12 cellular contexts compared by ENCODE assay signal in genomic region chr1:156492013-156492590, GRCh38. TPM values are rescaled to one million over a fixed set of nuclear protein-coding genes. Genes with fewer than 3 reads are reported as not detected.
A peak's percentile ranks its signal among the peaks of the same experiment; 100 is the strongest.
DNase-seq lines count a peak whose midpoint lies in the region; ATAC-seq and TF ChIP-seq lines count a peak whose summit lies in the region.
"Had no signal": no experiment of that assay in that cellular context is flagged by ENCODE, and none has a peak within 500 bp of the region (broad histone marks: within the 10 kb centered on the region; RNA-seq: fewer than 3 reads in every experiment).

No MANE protein-coding gene starts in this region.

- H3K36me3 ChIP-seq in heart left ventricle (peaks cover 0 to 31% (median 6%) of the 10 kb centered on the region in 9 donors), ascending aorta (peaks cover 0 to 9% of the 10 kb centered on the region in 2 donors), upper lobe of right lung (peaks cover 7% of the 10 kb centered on the region)
- peaks cover 0 to 4% (median 0%) of the 10 kb centered on the region in 3 experiments for H3K36me3 ChIP-seq in naive thymus-derived CD4-positive, alpha-beta T cell (ENCODE audit: control insufficient read depth in 2 of 3, insufficient read depth in 3 of 3, low read length in 3 of 3)

- peaks cover 4 to 16% (median 5%) of the 10 kb centered on the region in 5 donors for H3K36me3 Mint-ChIP-seq in naive thymus-derived CD4-positive, alpha-beta T cell

- H3K9me3 ChIP-seq in heart left ventricle (no peaks in the 10 kb centered on the region), ascending aorta (no peaks in the 10 kb centered on the region), upper lobe of right lung (no peaks in the 10 kb centered on the region)
- H3K9me3 ChIP-seq in naive thymus-derived CD4-positive, alpha-beta T cell (ENCODE audit: control insufficient read depth in 2 of 3, low read length in 3 of 3), result no peaks in the 10 kb centered on the region

- CTCF ChIA-PET in naive thymus-derived CD4-positive, alpha-beta T cell (lab: Charles Lee), result interaction anchor here (1.0 to 4.8 kb wide), 5 partner anchors 9 to 34 kb away, joined by 3 to 22 read pairs (median 3); no protein-coding TSS in a partner anchor

- 47 to 57% (median 49%) methylated on average over 6 of the region's 6 CpGs for WGBS in heart left ventricle, 4 donors

- no peak for TF ChIP-seq POLR2A in heart left ventricle (IDR thresholded peaks at IDR 0.05)

- DNase-seq in heart left ventricle (peak in 1 of 5 donors; percentile 26), left ventricle myocardium superior (no peak), ascending aorta (ENCODE audit: low spot score in 2 of 2) (no peak), upper lobe of right lung (no peak), GF-D8 (lab: John Stamatoyannopoulos, UW) (no peak), nucleus accumbens (lab: John Stamatoyannopoulos, UW) (no peak)
- DNase-seq in naive thymus-derived CD4-positive, alpha-beta T cell, result no peak
- DNase-seq: AML-193, GOT3, mesenchymal stem cell, NCI-H2029 treated with DMSO at 0.1 percent for 48 hours had no signal

- TF ChIP-seq CTCF in heart left ventricle (IDR thresholded peaks at IDR 0.05) (no peak), ascending aorta (IDR thresholded peaks at IDR 0.05) (no peak), upper lobe of right lung (IDR thresholded peaks at IDR 0.05) (no peak)

- H3K9me3 Mint-ChIP-seq in naive thymus-derived CD4-positive, alpha-beta T cell, result peaks cover 0 to 2% (median 0%) of the 10 kb centered on the region in 11 donors

- POLR2A ChIA-PET in naive thymus-derived CD4-positive, alpha-beta T cell (lab: Charles Lee), result interaction anchor here (1.0 to 16.2 kb wide), 4 partner anchors 8 to 33 kb away, joined by 3 to 256 read pairs (median 6); partner anchors contain the start of gene MEF2D

- H3K27me3 ChIP-seq in heart left ventricle (no peaks in the 10 kb centered on the region), ascending aorta (no peaks in the 10 kb centered on the region), upper lobe of right lung (no peaks in the 10 kb centered on the region)
- no peaks in the 10 kb centered on the region for H3K27me3 ChIP-seq in naive thymus-derived CD4-positive, alpha-beta T cell (ENCODE audit: control insufficient read depth in 2 of 2, insufficient read depth in 2 of 2, low read length in 2 of 2)

- H3K4me3 ChIP-seq in heart left ventricle (peak overlapping the region in 3 of 12 donors; percentile 28 to 40 (median 39)), ascending aorta (peak overlapping the region; percentile 34 to 65), upper lobe of right lung (no peak overlapping the region)
- H3K4me3 ChIP-seq in naive thymus-derived CD4-positive, alpha-beta T cell (ENCODE audit: low read length), result no peak overlapping the region

- no peaks in the 10 kb centered on the region for H3K27me3 Mint-ChIP-seq in naive thymus-derived CD4-positive, alpha-beta T cell

- peaks cover 86 to 100% (median 97%) of the 10 kb centered on the region in 7 donors for H3K4me1 Mint-ChIP-seq in naive thymus-derived CD4-positive, alpha-beta T cell

- H3K4me3 Mint-ChIP-seq in naive thymus-derived CD4-positive, alpha-beta T cell, result peak overlapping the region; percentile 5 to 88 (median 79)

- ATAC-seq in heart left ventricle (no peak), left ventricle myocardium superior (no peak), upper lobe of right lung (no peak), GM21381 (IDR thresholded peaks at IDR 0.05; ENCODE audit: unreplicated experiment) (no peak)
- no peak for ATAC-seq in naive thymus-derived CD4-positive, alpha-beta T cell

- H3K27ac ChIP-seq in heart left ventricle (peak overlapping the region; percentile 63 to 100 (median 98)), ascending aorta (peak overlapping the region; percentile 83 to 99), upper lobe of right lung (peak overlapping the region; percentile 65)
- peak overlapping the region; percentile 59 for H3K27ac ChIP-seq in naive thymus-derived CD4-positive, alpha-beta T cell (ENCODE audit: low read depth, low read length)

- peaks cover 58 to 100% (median 100%) of the 10 kb centered on the region in 12 donors for H3K4me1 ChIP-seq in heart left ventricle
- peaks cover 68 to 100% of the 10 kb centered on the region in 2 donors for H3K4me1 ChIP-seq in ascending aorta
- H3K4me1 ChIP-seq in naive thymus-derived CD4-positive, alpha-beta T cell (ENCODE audit: control insufficient read depth in 2 of 2, insufficient read depth in 2 of 2, low read length in 2 of 2), result peaks cover 97 to 99% of the 10 kb centered on the region in 2 donors
- H3K4me1 ChIP-seq in upper lobe of right lung, result peaks cover 94% of the 10 kb centered on the region

- peak overlapping the region in 8 of 9 donors; percentile 81 to 99 (median 92) for H3K27ac Mint-ChIP-seq in naive thymus-derived CD4-positive, alpha-beta T cell

- intact Hi-C loops in heart left ventricle (cut with DNase I), result no loop called here
- intact Hi-C loops in left ventricle myocardium superior (cut with micrococcal nuclease), result no loop called here
- intact Hi-C loops in ascending aorta (cut with DNase I), result no loop called here
- intact Hi-C loops in naive thymus-derived CD4-positive, alpha-beta T cell (cut with micrococcal nuclease), result loop anchor here in 1 of 2 donors (1.0 kb wide), 1 partner anchor 8 kb away; the partner anchor contains the start of gene MEF2D
- intact Hi-C loops in upper lobe of right lung (cut with DNase I), result no loop called here

RNA-seq across cellular contexts. Expression of gene MEF2D, which starts 8.5 kb away (rescaled TPM):
- total RNA-seq in heart left ventricle (100 to 1,000 TPM in 3 of 9 donors, 10 to 100 TPM in 6; 75.0 to 203 (median 93.2) TPM), left ventricle myocardium superior (116 TPM), ascending aorta (106 TPM), upper lobe of right lung (60.8 TPM)
- 10 to 100 TPM; 40.5 to 68.8 TPM for polyA plus RNA-seq in heart left ventricle
- 100 to 1,000 TPM in 2 of 5 experiments, 10 to 100 TPM in 3; 48.1 to 190 (median 67.7) TPM for total RNA-seq in naive thymus-derived CD4-positive, alpha-beta T cell
- 10 to 100 TPM in 1 of 2 donors, 1 to 10 TPM in 1; 4.5 to 10.0 TPM for polyA plus RNA-seq in naive thymus-derived CD4-positive, alpha-beta T cell

Comparison
In these comparisons a context has a peak if more than half of its experiments do, and no peak if none do; other contexts are left out.
1. H3K4me3 ChIP-seq: peak in ascending aorta (2 of 2); none in naive thymus-derived CD4-positive, alpha-beta T cell (single experiment) and upper lobe of right lung (single experiment).
2. Peak in every context shown above with its lines, with median percentiles within 50 percentile points of each other: H3K27ac ChIP-seq.